8 cellular contexts compared by ENCODE assay signal in the genomic region with DNA sequence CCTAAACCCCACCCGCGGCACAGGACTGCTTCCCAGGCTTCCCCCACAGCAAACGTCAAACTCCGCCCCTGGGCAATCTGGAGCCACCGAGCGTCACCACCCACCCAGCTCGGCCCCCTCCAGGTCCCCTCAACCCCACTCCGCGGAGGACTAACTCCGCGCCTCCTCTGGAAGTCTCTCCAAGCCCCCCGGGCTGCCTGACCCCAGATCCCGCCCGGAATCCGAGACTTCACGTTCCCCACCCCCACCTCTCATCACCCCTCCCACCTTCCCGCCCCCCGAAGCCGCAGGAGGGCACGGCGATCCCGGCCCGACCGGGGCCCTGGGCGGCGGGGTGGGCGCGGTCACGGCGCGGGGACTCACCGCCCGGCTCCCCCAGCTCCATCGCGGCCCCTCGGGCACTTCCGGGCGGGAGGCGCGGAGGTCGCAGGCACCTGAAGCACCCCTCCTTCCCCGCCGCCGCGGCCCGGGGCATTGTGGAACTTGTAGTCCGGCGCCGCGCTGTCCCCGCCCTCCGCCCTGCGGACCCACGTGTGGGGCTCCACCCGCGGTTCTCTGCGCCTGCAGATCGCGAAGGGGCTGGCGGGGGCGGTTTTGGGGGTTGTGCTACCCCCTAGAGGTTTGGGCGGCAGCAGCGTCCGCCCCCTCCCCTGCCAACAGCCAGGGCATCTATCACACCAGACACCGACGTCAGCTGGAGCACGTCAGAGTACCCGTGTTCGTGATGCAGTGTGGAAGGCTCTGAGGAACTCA. TPM values are rescaled to one million over a fixed set of nuclear protein-coding genes. Genes with fewer than 3 reads are reported as not detected.
A peak's percentile ranks its signal among the peaks of the same experiment; 100 is the strongest.
DNase-seq lines count a peak whose midpoint lies in the region; ATAC-seq and TF ChIP-seq lines count a peak whose summit lies in the region.

A gene with protein sequence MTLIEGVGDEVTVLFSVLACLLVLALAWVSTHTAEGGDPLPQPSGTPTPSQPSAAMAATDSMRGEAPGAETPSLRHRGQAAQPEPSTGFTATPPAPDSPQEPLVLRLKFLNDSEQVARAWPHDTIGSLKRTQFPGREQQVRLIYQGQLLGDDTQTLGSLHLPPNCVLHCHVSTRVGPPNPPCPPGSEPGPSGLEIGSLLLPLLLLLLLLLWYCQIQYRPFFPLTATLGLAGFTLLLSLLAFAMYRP (minus strand): TSS at position 423 of the 753 bp plus-strand sequence. CDS start 930 bp downstream, outside the sequence.

- no peak for TF ChIP-seq CTCF in LNCaP clone FGC (IDR thresholded peaks at IDR 0.05; ENCODE audit: control insufficient read depth, extremely low read depth, insufficient read depth)
- TF ChIP-seq CTCF in sigmoid colon (IDR thresholded peaks at IDR 0.05), result no peak

- 1 to 2% (median 1%) methylated on average over 62 to 69 of the region's 69 CpGs for WGBS in adipose tissue, 3 donors
- 1% methylated on average over 69 of the region's 69 CpGs for WGBS in sigmoid colon, 2 donors

- TF ChIP-seq POLR2A in sigmoid colon (IDR thresholded peaks at IDR 0.05), result no peak

- no peaks in the 10 kb centered on the region for H3K27me3 ChIP-seq in sigmoid colon

- intact Hi-C loops in T-helper 1 cell treated with Interleukin-12 subunit alpha and Interleukin-12 subunit beta and Interleukin-4 antibody, amounts not matched to agents 30 ng/mL and 1 ng/mL, for 36 hours (cut with micrococcal nuclease), result loop anchor here (1.0 to 10.0 kb wide), 9 partner anchors 55 to 1888 kb away; a partner anchor contains a TSS
- intact Hi-C loops in sigmoid colon (cut with DNase I), result no loop called here

- DNase-seq in G401 (ENCODE audit: low spot score) (peak; percentile 77), LNCaP clone FGC (ENCODE audit: low read depth) (no peak), hepatic stellate cell (ENCODE audit: low spot score) (peak; percentile 75), sigmoid colon (peak; percentile 91), cerebellar nuclear complex (lab: John Stamatoyannopoulos, UW) (no peak)

- H3K9me3 ChIP-seq in sigmoid colon, result no peaks in the 10 kb centered on the region

- TF ChIP-seq EP300 in sigmoid colon (IDR thresholded peaks at IDR 0.05), result peak in 1 of 4 donors; percentile 29

- H3K36me3 ChIP-seq in sigmoid colon, result no peaks in the 10 kb centered on the region

- H3K4me3 ChIP-seq in LNCaP clone FGC (ENCODE audit: low read depth, low read length), result peak within 1 kb of the TSS; percentile 83
- H3K4me3 ChIP-seq in sigmoid colon, result peak within 1 kb of the TSS; percentile 51 to 94 (median 88)

- no peak within 1 kb of the TSS for H3K27ac ChIP-seq in adipose tissue (ENCODE audit: low read depth, low read length)
- peak within 1 kb of the TSS; percentile 92 to 98 (median 96) for H3K27ac ChIP-seq in sigmoid colon

- in situ Hi-C loops in G401 (cut with HindIII; ENCODE audit: low sequenced_read_pairs), result no loop called here

- H3K4me1 ChIP-seq in sigmoid colon, result peaks cover 0 to 67% (median 61%) of the 10 kb centered on the region in 4 donors

- peak; percentile 39 for ATAC-seq in GM21786 (IDR thresholded peaks at IDR 0.05; ENCODE audit: unreplicated experiment)

RNA-seq across cellular contexts. Expression of the gene that starts here (rescaled TPM):
- total RNA-seq in G401 (2014; rRNA removed; shearing (Covaris generic)), result 94.3 and 112 TPM in 2 replicates
- total RNA-seq in T-helper 1 cell treated with Interleukin-12 subunit alpha and Interleukin-12 subunit beta and Interleukin-4 antibody, amounts not matched to agents 30 ng/mL and 1 ng/mL, for 36 hours, result 55.1 and 65.4 TPM in 2 replicates
- polyA plus RNA-seq in adipose tissue (10 to 100 TPM; 33.3 to 56.8 (median 44.0) TPM), sigmoid colon (10 to 100 TPM; 45.0 to 74.6 (median 47.4) TPM)
- total RNA-seq in sigmoid colon, result 10 to 100 TPM; 33.4 to 48.9 (median 41.9) TPM

Comparison
In these comparisons a context has a peak if more than half of its experiments do, and no peak if none do; other contexts are left out.
1. DNase-seq: peak in G401 (single experiment), hepatic stellate cell (single experiment) and sigmoid colon (single experiment); none in LNCaP clone FGC (single experiment) and cerebellar nuclear complex (0 of 2).